In genomic region chr1:161140755-161141400, GRCh38 we compare ENCODE assay signal across 38 cellular contexts.
"Had no signal": no experiment of that assay in that cellular context is flagged by ENCODE, and none has a peak within 500 bp of the region (broad histone marks: within the 10 kb centered on the region; RNA-seq: fewer than 3 reads in every experiment).

No MANE protein-coding gene starts in this region.

- H3K4me1 ChIP-seq: body of pancreas, breast epithelium had no signal

- H3K36me3 Mint-ChIP-seq: activated naive CD4-positive, alpha-beta T cell treated with anti-CD3 and anti-CD28 coated beads, Interleukin-2, amount 10 ng/mL, durations not matched to agents 7 days and 5 days; activated naive CD4-positive, alpha-beta T cell treated with anti-CD3 and anti-CD28 coated beads, Interleukin-2, amount 50 U/mL, for 24 hours; activated naive CD8-positive, alpha-beta T cell; WTC11 had no signal

- H3K36me3 ChIP-seq: brain microvascular endothelial cell, breast epithelium, WERI-Rb-1 had no signal

- H3K27me3 Mint-ChIP-seq: activated CD4-positive, alpha-beta memory T cell treated with anti-CD3 and anti-CD28 coated beads, Interleukin-2, amount 10 ng/mL, durations not matched to agents 7 days and 5 days; activated CD4-positive, alpha-beta T cell treated with anti-CD3 and anti-CD28 coated beads for 36 hours; activated CD4-positive, alpha-beta T cell treated with anti-CD3 and anti-CD28 coated beads, Interleukin-2, amount 10 ng/mL, durations not matched to agents 7 days and 5 days; activated naive CD4-positive, alpha-beta T cell treated with anti-CD3 and anti-CD28 coated beads, Interleukin-2, amount 10 ng/mL, durations not matched to agents 7 days and 5 days; activated naive CD4-positive, alpha-beta T cell treated with anti-CD3 and anti-CD28 coated beads, Interleukin-2, amount 50 U/mL, for 24 hours; activated naive CD8-positive, alpha-beta T cell; activated naive CD8-positive, alpha-beta T cell treated with anti-CD3 and anti-CD28 coated beads, Interleukin-2, amount 10 ng/mL, durations not matched to agents 7 days and 5 days; activated naive CD8-positive, alpha-beta T cell treated with anti-CD3 and anti-CD28 coated beads, Interleukin-2, amount 50 U/mL, for 24 hours; activated T-helper 17 cell treated with anti-CD3 and anti-CD28 coated beads, Interleukin-2, amount 50 U/mL, for 72 hours had no signal

- ATAC-seq: activated CD4-positive, alpha-beta T cell treated with anti-CD3 and anti-CD28 coated beads for 36 hours; activated CD4-positive, CD25-positive, alpha-beta regulatory T cell treated with anti-CD3 and anti-CD28 coated beads, Interleukin-2, amount 50 U/mL, for 24 hours; activated CD8-positive, alpha-beta T cell treated with anti-CD3 and anti-CD28 coated beads, Interleukin-2, amount 10 ng/mL, durations not matched to agents 7 days and 5 days; activated naive CD8-positive, alpha-beta T cell treated with anti-CD3 and anti-CD28 coated beads, Interleukin-2, amount 50 U/mL, for 24 hours; activated T-cell treated with anti-CD3 and anti-CD28 coated beads, Interleukin-2, amount 50 U/mL, for 4 hours; activated T-cell treated with anti-CD3 and anti-CD28 coated beads, Interleukin-2, amount 50 U/mL, for 72 hours; activated T-helper 17 cell treated with anti-CD3 and anti-CD28 coated beads, Interleukin-2, amount 50 U/mL, for 72 hours; body of pancreas; WTC11 had no signal

- H3K9me3 ChIP-seq: body of pancreas, breast epithelium had no signal

- H3K4me1 Mint-ChIP-seq: activated CD4-positive, alpha-beta T cell treated with anti-CD3 and anti-CD28 coated beads for 36 hours; activated naive CD8-positive, alpha-beta T cell treated with anti-CD3 and anti-CD28 coated beads, Interleukin-2, amount 50 U/mL, for 24 hours; activated T-helper 17 cell treated with anti-CD3 and anti-CD28 coated beads, Interleukin-2, amount 50 U/mL, for 72 hours had no signal

- H3K27ac Mint-ChIP-seq: activated CD4-positive, alpha-beta memory T cell treated with anti-CD3 and anti-CD28 coated beads, Interleukin-2, amount 10 ng/mL, durations not matched to agents 7 days and 5 days; activated CD4-positive, alpha-beta T cell treated with anti-CD3 and anti-CD28 coated beads for 36 hours; activated CD4-positive, alpha-beta T cell treated with anti-CD3 and anti-CD28 coated beads, Interleukin-2, amount 10 ng/mL, durations not matched to agents 7 days and 5 days; activated CD8-positive, alpha-beta T cell treated with anti-CD3 and anti-CD28 coated beads, Interleukin-2, amount 10 ng/mL, durations not matched to agents 7 days and 5 days; activated naive CD4-positive, alpha-beta T cell treated with anti-CD3 and anti-CD28 coated beads, Interleukin-2, amount 10 ng/mL, durations not matched to agents 7 days and 5 days; activated naive CD4-positive, alpha-beta T cell treated with anti-CD3 and anti-CD28 coated beads, Interleukin-2, amount 50 U/mL, for 24 hours; activated naive CD8-positive, alpha-beta T cell; activated naive CD8-positive, alpha-beta T cell treated with anti-CD3 and anti-CD28 coated beads, Interleukin-2, amount 10 ng/mL, durations not matched to agents 7 days and 5 days; activated naive CD8-positive, alpha-beta T cell treated with anti-CD3 and anti-CD28 coated beads, Interleukin-2, amount 50 U/mL, for 24 hours; activated T-cell treated with anti-CD3 and anti-CD28 coated beads, Interleukin-2, amount 50 U/mL, for 72 hours; activated T-helper 1 cell treated with anti-CD3 and anti-CD28 coated beads, Interleukin-12 subunit alpha, Interleukin-12 subunit beta, Interleukin-2, Interleukin-4 antibody, amounts not matched to agents 30 ng/mL and 10 ng/mL and 1 ng/mL, durations not matched to agents 14 hours and 24 hours and 36 hours; activated T-helper 17 cell treated with anti-CD3 and anti-CD28 coated beads, Interleukin-2, amount 50 U/mL, for 72 hours; T-helper 1 cell treated with Interleukin-12 subunit alpha and Interleukin-12 subunit beta and Interleukin-4 antibody, amounts not matched to agents 30 μg/mL and 1 μg/mL, for 36 hours; T-helper 2 cell treated with Interferon-gamma antibody and Interleukin-4, amounts not matched to agents 5 μg/mL and 100 μg/mL, for 36 hours; WTC11 had no signal

- H3K4me3 ChIP-seq: body of pancreas, breast epithelium had no signal

- FAIRE-seq: astrocyte had no signal

- H3K4me3 Mint-ChIP-seq: activated CD4-positive, alpha-beta memory T cell treated with anti-CD3 and anti-CD28 coated beads, Interleukin-2, amount 10 ng/mL, durations not matched to agents 7 days and 5 days; activated CD4-positive, alpha-beta T cell treated with anti-CD3 and anti-CD28 coated beads for 36 hours; activated CD4-positive, alpha-beta T cell treated with anti-CD3 and anti-CD28 coated beads, Interleukin-2, amount 10 ng/mL, durations not matched to agents 7 days and 5 days; activated CD8-positive, alpha-beta T cell treated with anti-CD3 and anti-CD28 coated beads, Interleukin-2, amount 10 ng/mL, durations not matched to agents 7 days and 5 days; activated naive CD4-positive, alpha-beta T cell treated with anti-CD3 and anti-CD28 coated beads, Interleukin-2, amount 10 ng/mL, durations not matched to agents 7 days and 5 days; activated naive CD4-positive, alpha-beta T cell treated with anti-CD3 and anti-CD28 coated beads, Interleukin-2, amount 50 U/mL, for 24 hours; activated naive CD8-positive, alpha-beta T cell; activated naive CD8-positive, alpha-beta T cell treated with anti-CD3 and anti-CD28 coated beads, Interleukin-2, amount 10 ng/mL, durations not matched to agents 7 days and 5 days; activated naive CD8-positive, alpha-beta T cell treated with anti-CD3 and anti-CD28 coated beads, Interleukin-2, amount 50 U/mL, for 24 hours; activated T-cell treated with anti-CD3 and anti-CD28 coated beads, Interleukin-2, amount 50 U/mL, for 4 hours; activated T-cell treated with anti-CD3 and anti-CD28 coated beads, Interleukin-2, amount 50 U/mL, for 72 hours; activated T-helper 1 cell treated with anti-CD3 and anti-CD28 coated beads, Interleukin-12 subunit alpha, Interleukin-12 subunit beta, Interleukin-2, Interleukin-4 antibody, amounts not matched to agents 30 ng/mL and 10 ng/mL and 1 ng/mL, durations not matched to agents 14 hours and 24 hours and 36 hours; activated T-helper 17 cell treated with anti-CD3 and anti-CD28 coated beads, Interleukin-2, amount 50 U/mL, for 72 hours; T-helper 1 cell treated with Interleukin-12 subunit alpha and Interleukin-12 subunit beta and Interleukin-4 antibody, amounts not matched to agents 30 μg/mL and 1 μg/mL, for 36 hours; T-helper 2 cell treated with Interferon-gamma antibody and Interleukin-4, amounts not matched to agents 5 μg/mL and 100 μg/mL, for 36 hours; WTC11 had no signal

- H3K27me3 ChIP-seq: body of pancreas, brain microvascular endothelial cell, breast epithelium had no signal

- H3K9me3 Mint-ChIP-seq: activated CD4-positive, alpha-beta memory T cell treated with anti-CD3 and anti-CD28 coated beads, Interleukin-2, amount 10 ng/mL, durations not matched to agents 7 days and 5 days; activated CD4-positive, alpha-beta T cell treated with anti-CD3 and anti-CD28 coated beads, Interleukin-2, amount 10 ng/mL, durations not matched to agents 7 days and 5 days; activated naive CD4-positive, alpha-beta T cell treated with anti-CD3 and anti-CD28 coated beads, Interleukin-2, amount 10 ng/mL, durations not matched to agents 7 days and 5 days; activated naive CD4-positive, alpha-beta T cell treated with anti-CD3 and anti-CD28 coated beads, Interleukin-2, amount 50 U/mL, for 24 hours; activated naive CD8-positive, alpha-beta T cell treated with anti-CD3 and anti-CD28 coated beads, Interleukin-2, amount 10 ng/mL, durations not matched to agents 7 days and 5 days; activated naive CD8-positive, alpha-beta T cell treated with anti-CD3 and anti-CD28 coated beads, Interleukin-2, amount 50 U/mL, for 24 hours; activated T-cell treated with anti-CD3 and anti-CD28 coated beads, Interleukin-2, amount 50 U/mL, for 4 hours; activated T-cell treated with anti-CD3 and anti-CD28 coated beads, Interleukin-2, amount 50 U/mL, for 72 hours; activated T-helper 1 cell treated with anti-CD3 and anti-CD28 coated beads, Interleukin-12 subunit alpha, Interleukin-12 subunit beta, Interleukin-2, Interleukin-4 antibody, amounts not matched to agents 30 ng/mL and 10 ng/mL and 1 ng/mL, durations not matched to agents 14 hours and 24 hours and 36 hours; activated T-helper 17 cell treated with anti-CD3 and anti-CD28 coated beads, Interleukin-2, amount 50 U/mL, for 72 hours; T-helper 1 cell treated with Interleukin-12 subunit alpha and Interleukin-12 subunit beta and Interleukin-4 antibody, amounts not matched to agents 30 μg/mL and 1 μg/mL, for 36 hours; T-helper 2 cell treated with Interferon-gamma antibody and Interleukin-4, amounts not matched to agents 5 μg/mL and 100 μg/mL, for 36 hours; WTC11 had no signal

- DNase-seq: activated CD4-positive, alpha-beta memory T cell treated with anti-CD3 and anti-CD28 coated beads, Interleukin-2, amount 10 ng/mL, durations not matched to agents 7 days and 5 days; activated CD4-positive, alpha-beta T cell treated with anti-CD3 and anti-CD28 coated beads for 1 hour; activated CD4-positive, alpha-beta T cell treated with anti-CD3 and anti-CD28 coated beads for 36 hours; activated CD4-positive, alpha-beta T cell treated with anti-CD3 and anti-CD28 coated beads for 48 hours; activated CD4-positive, alpha-beta T cell treated with anti-CD3 and anti-CD28 coated beads, Interleukin-2, amount 10 ng/mL, durations not matched to agents 7 days and 5 days; activated CD4-positive, alpha-beta T cell treated with anti-CD3 and anti-CD28 coated beads, Interleukin-2, amount 50 U/mL, for 48 hours; activated CD4-positive, CD25-positive, alpha-beta regulatory T cell; activated CD8-positive, alpha-beta memory T cell treated with anti-CD3 and anti-CD28 coated beads for 24 hours; activated CD8-positive, alpha-beta memory T cell treated with anti-CD3 and anti-CD28 coated beads, Interleukin-2, amount 50 U/mL, for 4 hours; activated CD8-positive, alpha-beta T cell treated with anti-CD3 and anti-CD28 coated beads, Interleukin-2, amount 10 ng/mL, durations not matched to agents 7 days and 5 days; activated effector memory CD4-positive, alpha-beta T cell treated with Interleukin-2 at 50 U/mL for 16 hours; activated gamma-delta T cell; activated naive CD4-positive, alpha-beta T cell treated with anti-CD3 and anti-CD28 coated beads, Interleukin-2, amount 10 ng/mL, durations not matched to agents 7 days and 5 days; activated naive CD4-positive, alpha-beta T cell treated with Interleukin-2 at 50 U/mL for 16 hours; activated naive CD8-positive, alpha-beta T cell treated with anti-CD3 and anti-CD28 coated beads, Interleukin-2, amount 10 ng/mL, durations not matched to agents 7 days and 5 days; activated naive CD8-positive, alpha-beta T cell treated with anti-CD3 and anti-CD28 coated beads, Interleukin-2, amount 50 U/mL, for 24 hours; activated T-cell treated with anti-CD3 and anti-CD28 coated beads for 4 hours; activated T-cell treated with anti-CD3 and anti-CD28 coated beads, Interleukin-2, amount 50 U/mL, for 1 hour; activated T-cell treated with anti-CD3 and anti-CD28 coated beads, Interleukin-2, amount 50 U/mL, for 4 hours; activated T-cell treated with anti-CD3 and anti-CD28 coated beads, Interleukin-2, amount 50 U/mL, for 72 hours; aorta; body of pancreas; brain microvascular endothelial cell; central memory CD4-positive, alpha-beta T cell; T-helper 1 cell; T-helper 2 cell; T-helper 9 cell; WERI-Rb-1 had no signal

- H3K27ac ChIP-seq: body of pancreas, brain microvascular endothelial cell, breast epithelium, WERI-Rb-1 had no signal
